In genomic region chr3:51350751-51351150, GRCh38 we compare ENCODE assay signal across 11 cellular contexts. TPM values are rescaled to one million over a fixed set of nuclear protein-coding genes. Genes with fewer than 3 reads are reported as not detected.
DNase-seq lines count a peak whose midpoint lies in the region; ATAC-seq and TF ChIP-seq lines count a peak whose summit lies in the region.
"Had no signal": no experiment of that assay in that cellular context is flagged by ENCODE, and none has a peak within 500 bp of the region (broad histone marks: within the 10 kb centered on the region; RNA-seq: fewer than 3 reads in every experiment).

No MANE protein-coding gene starts in this region.

- H3K36me3 ChIP-seq in MG63 (no peaks in the 10 kb centered on the region), sigmoid colon (no peaks in the 10 kb centered on the region)

- no peaks in the 10 kb centered on the region for H3K9me3 ChIP-seq in MG63
- no peaks in the 10 kb centered on the region for H3K9me3 ChIP-seq in sigmoid colon
- H3K9me3 ChIP-seq: A549 had no signal

- no peak for ATAC-seq in HG02571 (IDR thresholded peaks at IDR 0.05; ENCODE audit: unreplicated experiment)
- ATAC-seq: A549 had no signal

- H3K4me3 ChIP-seq in MG63 (no peak overlapping the region), sigmoid colon (no peak overlapping the region)
- H3K4me3 ChIP-seq: A549 had no signal

- in situ Hi-C loops in G401 (cut with HindIII; ENCODE audit: low sequenced_read_pairs) = no loop called here

- H3K27me3 ChIP-seq in MG63 (no peaks in the 10 kb centered on the region), sigmoid colon (no peaks in the 10 kb centered on the region)

- DNase-seq in G401 (ENCODE audit: low spot score) (peak; percentile 94), MG63 (peak; percentile 43), globus pallidus (ENCODE audit: low spot score) (peak; percentile 37), sigmoid colon (peak; percentile 11), dedifferentiated amniotic fluid mesenchymal stem cell (ENCODE audit: extremely low spot score) (no peak), NCI-H82 treated with DMSO at 0.1 percent for 48 hours (lab: John Stamatoyannopoulos, UW; ENCODE audit: unreplicated experiment) (no peak)
- DNase-seq: CD4-positive, CD25-positive, alpha-beta regulatory T cell; DMS53; H7 had no signal

- no peak for TF ChIP-seq POLR2A in sigmoid colon (IDR thresholded peaks at IDR 0.05)

- TF ChIP-seq CTCF in sigmoid colon (IDR thresholded peaks at IDR 0.05) = no peak

- 88 to 96% methylated on average over 1 of the region's 1 CpG for WGBS in sigmoid colon, 2 donors

- intact Hi-C loops in sigmoid colon (cut with DNase I) = no loop called here

- TF ChIP-seq EP300 in sigmoid colon (IDR thresholded peaks at IDR 0.05) = no peak

- no peaks in the 10 kb centered on the region for H3K4me1 ChIP-seq in sigmoid colon
- H3K4me1 ChIP-seq: A549 had no signal

- H3K27ac ChIP-seq in sigmoid colon = no peak overlapping the region
- H3K27ac ChIP-seq: A549 had no signal

RNA-seq across cellular contexts. Expression of gene MANF, which starts 34.3 kb away (rescaled TPM):
- total RNA-seq in G401 (2014; rRNA removed; shearing (Covaris generic)) = 112 and 162 TPM in 2 replicates
- 94.0 and 129 TPM in 2 replicates for total RNA-seq in MG63 (2014; rRNA removed; shearing (Covaris generic); ENCODE audit: low replicate concordance)
- total RNA-seq in sigmoid colon = 10 to 100 TPM; 12.2 to 26.2 (median 20.5) TPM
- polyA plus RNA-seq in sigmoid colon = 100 to 1,000 TPM in 1 of 3 donors, 10 to 100 TPM in 2; 16.8 to 138 (median 28.2) TPM

RNA-seq across cellular contexts. Expression of gene RBM15B, which starts 40.3 kb away (rescaled TPM):
- 48.4 and 52.6 TPM in 2 replicates for total RNA-seq in G401 (2014; rRNA removed; shearing (Covaris generic))
- total RNA-seq in MG63 (2014; rRNA removed; shearing (Covaris generic); ENCODE audit: low replicate concordance) = 24.6 and 25.2 TPM in 2 replicates
- 10 to 100 TPM; 18.9 to 29.5 (median 23.9) TPM for total RNA-seq in sigmoid colon
- polyA plus RNA-seq in sigmoid colon = 10 to 100 TPM in 2 of 3 donors, 1 to 10 TPM in 1; 9.6 to 19.5 (median 11.6) TPM

Comparison
In these comparisons a context has a peak if more than half of its experiments do, and no peak if none do; other contexts are left out.
1. DNase-seq: peak in G401 (single experiment), MG63 (single experiment), globus pallidus (single experiment) and sigmoid colon (single experiment); none in dedifferentiated amniotic fluid mesenchymal stem cell (single experiment) and NCI-H82 treated with DMSO at 0.1 percent for 48 hours (single experiment).